In genomic region chr1:156964431-156964830, GRCh38 we compare ENCODE assay signal across 24 cellular contexts. TPM values are rescaled to one million over a fixed set of nuclear protein-coding genes. Genes with fewer than 3 reads are reported as not detected.
DNase-seq lines count a peak whose midpoint lies in the region; ATAC-seq and TF ChIP-seq lines count a peak whose summit lies in the region.
"Had no signal": no experiment of that assay in that cellular context is flagged by ENCODE, and none has a peak within 500 bp of the region (broad histone marks: within the 10 kb centered on the region; RNA-seq: fewer than 3 reads in every experiment).

No MANE protein-coding gene starts in this region.

- H3K9me3 Mint-ChIP-seq in activated CD8-positive, alpha-beta T cell treated with anti-CD3 and anti-CD28 coated beads, Interleukin-2, amount 10 ng/mL, durations not matched to agents 7 days and 5 days (ENCODE audit: insufficient read depth) = no peaks in the 10 kb centered on the region
- no peaks in the 10 kb centered on the region for H3K9me3 Mint-ChIP-seq in activated CD8-positive, alpha-beta T cell treated with anti-CD3 and anti-CD28 coated beads for 36 hours
- H3K9me3 Mint-ChIP-seq: activated naive CD8-positive, alpha-beta T cell treated with anti-CD3 and anti-CD28 coated beads, Interleukin-2, amount 50 U/mL, for 24 hours; activated T-cell treated with anti-CD3 and anti-CD28 coated beads, Interleukin-2, amount 50 U/mL, for 4 hours; brain had no signal

- H3K4me3 Mint-ChIP-seq in activated CD8-positive, alpha-beta T cell treated with anti-CD3 and anti-CD28 coated beads, Interleukin-2, amount 10 ng/mL, durations not matched to agents 7 days and 5 days = no peak overlapping the region
- no peak overlapping the region for H3K4me3 Mint-ChIP-seq in activated CD8-positive, alpha-beta T cell treated with anti-CD3 and anti-CD28 coated beads for 36 hours
- H3K4me3 Mint-ChIP-seq: activated naive CD8-positive, alpha-beta T cell treated with anti-CD3 and anti-CD28 coated beads, Interleukin-2, amount 50 U/mL, for 24 hours; brain had no signal

- H3K27me3 ChIP-seq in adipocyte (replicated peaks; ENCODE audit: control insufficient read depth, insufficient read depth, low read length) = no peaks in the 10 kb centered on the region
- H3K27me3 ChIP-seq in neutrophil = no peaks in the 10 kb centered on the region
- H3K27me3 ChIP-seq: tibial artery had no signal

- H3K36me3 Mint-ChIP-seq in activated CD8-positive, alpha-beta T cell treated with anti-CD3 and anti-CD28 coated beads, Interleukin-2, amount 10 ng/mL, durations not matched to agents 7 days and 5 days (ENCODE audit: low read depth) = peaks cover 3% of the 10 kb centered on the region
- H3K36me3 Mint-ChIP-seq in activated CD8-positive, alpha-beta T cell treated with anti-CD3 and anti-CD28 coated beads for 36 hours (ENCODE audit: low read depth) = no peaks in the 10 kb centered on the region

- no peak for DNase-seq in activated CD8-positive, alpha-beta T cell treated with anti-CD3 and anti-CD28 coated beads, Interleukin-2, amount 10 ng/mL, durations not matched to agents 7 days and 5 days
- DNase-seq in activated CD8-positive, alpha-beta T cell treated with anti-CD3 and anti-CD28 coated beads for 36 hours = no peak
- DNase-seq in GM04503 (ENCODE audit: low read depth) (peak; percentile 7), adipocyte (ENCODE audit: low read depth) (peak; percentile 2), cortex of kidney (lab: John Stamatoyannopoulos, UW) (no peak), NCI-H128 (lab: John Stamatoyannopoulos, UW; ENCODE audit: unreplicated experiment) (no peak), foreskin melanocyte (no peak)
- DNase-seq: activated naive CD8-positive, alpha-beta T cell treated with anti-CD3 and anti-CD28 coated beads, Interleukin-2, amount 50 U/mL, for 24 hours; activated T-cell treated with anti-CD3 and anti-CD28 coated beads, Interleukin-2, amount 50 U/mL, for 4 hours; KG1; NCI-H187 treated with DMSO at 0.1 percent for 48 hours; NCI-H2227 treated with DMSO at 0.1 percent for 48 hours; NCI-H748 treated with DMSO at 0.1 percent for 48 hours; right cardiac atrium; Right ventricle myocardium superior; stimulated activated naive B cell treated with anti-CD40 and anti-IgM and Interleukin-4, amounts not matched to agents 10 μg/mL and 1 μg/mL and 100 μg/mL, for 72 hours; tibial artery had no signal

- H3K9ac ChIP-seq in adipocyte (ENCODE audit: low read length) = no peak overlapping the region

- intact Hi-C loops in activated CD8-positive, alpha-beta T cell treated with anti-CD3 and anti-CD28 coated beads for 36 hours (cut with micrococcal nuclease) = no loop called here

- H3K9me3 ChIP-seq in adipocyte (ENCODE audit: control insufficient read depth, low read length) (no peaks in the 10 kb centered on the region), neutrophil (no peaks in the 10 kb centered on the region)
- H3K9me3 ChIP-seq: tibial artery had no signal

- CTCF ChIA-PET in activated CD8-positive, alpha-beta T cell treated with anti-CD3 and anti-CD28 coated beads, Interleukin-2, amount 10 ng/mL, durations not matched to agents 7 days and 5 days (lab: Charles Lee) = interaction anchor here (1.4 to 3.8 kb wide), 4 partner anchors 35 to 238 kb away, joined by 3 to 15 read pairs (median 4); no protein-coding TSS in a partner anchor
- CTCF ChIA-PET in activated CD8-positive, alpha-beta T cell treated with anti-CD3 and anti-CD28 coated beads for 36 hours (lab: Charles Lee) = no interaction called here

- TF ChIP-seq CTCF in activated CD8-positive, alpha-beta T cell treated with anti-CD3 and anti-CD28 coated beads for 36 hours (IDR thresholded peaks at IDR 0.05) = no peak
- no peak for TF ChIP-seq CTCF in neutrophil (IDR thresholded peaks at IDR 0.05)

- no peak for ATAC-seq in activated CD8-positive, alpha-beta T cell treated with anti-CD3 and anti-CD28 coated beads, Interleukin-2, amount 10 ng/mL, durations not matched to agents 7 days and 5 days
- no peak for ATAC-seq in activated CD8-positive, alpha-beta T cell treated with anti-CD3 and anti-CD28 coated beads for 36 hours
- ATAC-seq: activated naive CD8-positive, alpha-beta T cell treated with anti-CD3 and anti-CD28 coated beads, Interleukin-2, amount 50 U/mL, for 24 hours had no signal

- no peaks in the 10 kb centered on the region for H3K4me1 ChIP-seq in adipocyte (ENCODE audit: control insufficient read depth, insufficient read depth, low read length)
- H3K4me1 ChIP-seq in neutrophil (ENCODE audit: control insufficient read depth in 1 of 2, insufficient read depth in 1 of 2, low read depth in 1 of 2, low read length in 1 of 2) = peaks cover 36% of the 10 kb centered on the region in 2 experiments
- H3K4me1 ChIP-seq: tibial artery had no signal

- H3K4me3 ChIP-seq in adipocyte (ENCODE audit: low read length) (no peak overlapping the region), neutrophil (ENCODE audit: low read depth in 1 of 2, low read length in 1 of 2) (no peak overlapping the region)
- H3K4me3 ChIP-seq: coronary artery, tibial artery had no signal

- H3K36me3 ChIP-seq in adipocyte (ENCODE audit: control insufficient read depth, insufficient read depth, low read length, severe bottlenecking) (peaks cover 89% of the 10 kb centered on the region), neutrophil (peaks cover 24% of the 10 kb centered on the region)

- peak overlapping the region; percentile 87 for H3K27ac ChIP-seq in neutrophil
- H3K27ac ChIP-seq: tibial artery, VCaP had no signal

- peak overlapping the region; percentile 87 for H3K27ac Mint-ChIP-seq in activated CD8-positive, alpha-beta T cell treated with anti-CD3 and anti-CD28 coated beads, Interleukin-2, amount 10 ng/mL, durations not matched to agents 7 days and 5 days
- H3K27ac Mint-ChIP-seq in activated CD8-positive, alpha-beta T cell treated with anti-CD3 and anti-CD28 coated beads for 36 hours = no peak overlapping the region
- H3K27ac Mint-ChIP-seq: activated naive CD8-positive, alpha-beta T cell treated with anti-CD3 and anti-CD28 coated beads, Interleukin-2, amount 50 U/mL, for 24 hours; stimulated activated naive B cell treated with anti-CD40 and anti-IgM and Interleukin-4, amounts not matched to agents 10 μg/mL and 1 μg/mL and 100 μg/mL, for 72 hours had no signal

- H3K4me1 Mint-ChIP-seq in activated CD8-positive, alpha-beta T cell treated with anti-CD3 and anti-CD28 coated beads, Interleukin-2, amount 10 ng/mL, durations not matched to agents 7 days and 5 days (ENCODE audit: low read depth) = peaks cover 29% of the 10 kb centered on the region
- peaks cover 22% of the 10 kb centered on the region for H3K4me1 Mint-ChIP-seq in activated CD8-positive, alpha-beta T cell treated with anti-CD3 and anti-CD28 coated beads for 36 hours (ENCODE audit: low read depth)
- H3K4me1 Mint-ChIP-seq: brain had no signal

- POLR2A ChIA-PET in activated CD8-positive, alpha-beta T cell treated with anti-CD3 and anti-CD28 coated beads, Interleukin-2, amount 10 ng/mL, durations not matched to agents 7 days and 5 days (lab: Charles Lee) = no interaction called here
- POLR2A ChIA-PET in activated CD8-positive, alpha-beta T cell treated with anti-CD3 and anti-CD28 coated beads for 36 hours (lab: Charles Lee) = interaction anchor here (0.6 to 1.0 kb wide), 3 partner anchors 9 to 163 kb away, joined by 3 to 4 read pairs (median 3); no protein-coding TSS in a partner anchor

- peaks cover 23% of the 10 kb centered on the region for H3K27me3 Mint-ChIP-seq in activated CD8-positive, alpha-beta T cell treated with anti-CD3 and anti-CD28 coated beads, Interleukin-2, amount 10 ng/mL, durations not matched to agents 7 days and 5 days (ENCODE audit: low read depth)
- H3K27me3 Mint-ChIP-seq in activated CD8-positive, alpha-beta T cell treated with anti-CD3 and anti-CD28 coated beads for 36 hours = no peaks in the 10 kb centered on the region
- H3K27me3 Mint-ChIP-seq: brain had no signal

RNA-seq across cellular contexts. Expression of gene LRRC71, which starts 44.0 kb away (rescaled TPM):
- not detected for total RNA-seq in activated CD8-positive, alpha-beta T cell treated with anti-CD3 and anti-CD28 coated beads, Interleukin-2, amount 10 ng/mL, durations not matched to agents 7 days and 5 days
- not detected for total RNA-seq in activated CD8-positive, alpha-beta T cell treated with anti-CD3 and anti-CD28 coated beads for 36 hours
- total RNA-seq: A673; activated T-cell treated with anti-CD3 and anti-CD28 coated beads, Interleukin-2, amount 50 U/mL, for 4 hours; fibroblast of villous mesenchyme; H4; Right ventricle myocardium superior had no signal

Comparison
In these comparisons a context has a peak if more than half of its experiments do, and no peak if none do; other contexts are left out.
1. DNase-seq: peak in GM04503 (single experiment) and adipocyte (single experiment); none in activated CD8-positive, alpha-beta T cell treated with anti-CD3 and anti-CD28 coated beads, Interleukin-2, amount 10 ng/mL, durations not matched to agents 7 days and 5 days (single experiment), activated CD8-positive, alpha-beta T cell treated with anti-CD3 and anti-CD28 coated beads for 36 hours (single experiment), cortex of kidney (single experiment), NCI-H128 (single experiment) and foreskin melanocyte (single experiment).